In genomic region chrX:46310815-46311497, GRCh38 we compare ENCODE assay signal across 13 cellular contexts.
DNase-seq lines count a peak whose midpoint lies in the region; ATAC-seq and TF ChIP-seq lines count a peak whose summit lies in the region.
"Had no signal": no experiment of that assay in that cellular context is flagged by ENCODE, and none has a peak within 500 bp of the region (broad histone marks: within the 10 kb centered on the region; RNA-seq: fewer than 3 reads in every experiment).

No MANE protein-coding gene starts in this region.

- TF ChIP-seq CTCF in GM12865 (IDR thresholded peaks at IDR 0.05; ENCODE audit: insufficient read depth, low read depth, low read length, missing control alignments) = no peak

- peaks cover 32% of the 10 kb centered on the region for H3K4me1 ChIP-seq in HUES48 (ENCODE audit: control insufficient read depth, insufficient read depth, low read length)
- H3K4me1 ChIP-seq: Caco-2 had no signal

- peak; percentile 74 for ATAC-seq in GM19452 (IDR thresholded peaks at IDR 0.05; ENCODE audit: unreplicated experiment)
- peak; percentile 78 for ATAC-seq in esophagus mucosa

- H3K27me3 ChIP-seq in HUES48 (ENCODE audit: control insufficient read depth, insufficient read depth, low read length) = 0 out of 2 replicates have a peak, but pooled peaks cover 5% of the 10 kb centered on the region

- H3K4me3 ChIP-seq in GM12865 (ENCODE audit: low read depth, low read length) (no peak overlapping the region), HUES48 (ENCODE audit: low read depth, low read length) (no peak overlapping the region)
- H3K4me3 ChIP-seq: HAP-1 had no signal

- peaks cover 3% of the 10 kb centered on the region; the same call in 1 of the 2 replicates for H3K9me3 ChIP-seq in HUES48 (ENCODE audit: control insufficient read depth, insufficient read depth, low read length)
- H3K9me3 ChIP-seq: Caco-2 had no signal

- DNase-seq in GM12865 (ENCODE audit: low read depth) (peak; percentile 9), HK-2 (ENCODE audit: unreplicated experiment) (no peak), NCI-H446 (lab: John Stamatoyannopoulos, UW) (no peak), cerebellar cortex (ENCODE audit: low spot score) (no peak)
- no peak for DNase-seq in stimulated activated CD4-positive, alpha-beta T cell treated with anti-CD3 and anti-CD28 coated beads, Interleukin-4, amount 100 ng/mL, for 1 hour
- DNase-seq: Caco-2, midbrain, NCI-H1048, trophoblast cell had no signal

- no peak overlapping the region for H3K9ac ChIP-seq in HUES48 (ENCODE audit: low read depth, low read length)

- peak overlapping the region; percentile 83 for H3K27ac ChIP-seq in HUES48 (ENCODE audit: low read depth, low read length)

- no peaks in the 10 kb centered on the region for H3K36me3 ChIP-seq in HUES48 (ENCODE audit: control insufficient read depth, insufficient read depth, low read length)
- H3K36me3 ChIP-seq: HAP-1 had no signal
